In genomic region chr1:186574951-186575747, GRCh38 we compare ENCODE assay signal across 17 cellular contexts.
DNase-seq lines count a peak whose midpoint lies in the region; ATAC-seq, FAIRE-seq and TF ChIP-seq lines count a peak whose summit lies in the region.
"Had no signal": no experiment of that assay in that cellular context is flagged by ENCODE, and none has a peak within 500 bp of the region (broad histone marks: within the 10 kb centered on the region; RNA-seq: fewer than 3 reads in every experiment).

No MANE protein-coding gene starts in this region.

- no peaks in the 10 kb centered on the region for H3K27me3 Mint-ChIP-seq in astrocyte (ENCODE audit: low read depth, unreplicated experiment)
- H3K27me3 Mint-ChIP-seq: activated naive CD8-positive, alpha-beta T cell treated with anti-CD3 and anti-CD28 coated beads, Interleukin-2, amount 10 ng/mL, durations not matched to agents 7 days and 5 days had no signal

- no peaks in the 10 kb centered on the region for H4K20me1 ChIP-seq in astrocyte (ENCODE audit: insufficient read depth, low read length)

- ATAC-seq in HG03135 (IDR thresholded peaks at IDR 0.05; ENCODE audit: unreplicated experiment) = no peak
- ATAC-seq: foreskin keratinocyte, psoas muscle had no signal

- no peaks in the 10 kb centered on the region for H3K36me3 ChIP-seq in astrocyte (ENCODE audit: insufficient read depth, low read length)
- H3K36me3 ChIP-seq: uterus had no signal

- DNase-seq in AG20443 (ENCODE audit: low spot score) (peak; percentile 31), KBM-7 (peak; percentile 22), astrocyte (ENCODE audit: low read depth) (peak; percentile 71), iris pigment epithelial cell (ENCODE audit: low read depth) (peak; percentile 83), NCI-H510A treated with DMSO at 0.1 percent for 48 hours (lab: John Stamatoyannopoulos, UW) (no peak), NCI-H748 (lab: John Stamatoyannopoulos, UW; ENCODE audit: unreplicated experiment) (no peak)
- no peak for DNase-seq in activated CD4-positive, CD25-positive, alpha-beta regulatory T cell treated with anti-CD3 and anti-CD28 coated beads, Interleukin-2, amount 50 U/mL, for 72 hours
- DNase-seq: activated naive CD8-positive, alpha-beta T cell treated with anti-CD3 and anti-CD28 coated beads, Interleukin-2, amount 10 ng/mL, durations not matched to agents 7 days and 5 days; foreskin keratinocyte; OCI-M1; psoas muscle; T-helper 1 cell; uterus had no signal

- no peaks in the 10 kb centered on the region for H3K4me1 ChIP-seq in astrocyte (ENCODE audit: insufficient read depth, low read length)
- H3K4me1 ChIP-seq: psoas muscle, uterus had no signal

- H3K27ac Mint-ChIP-seq in astrocyte (ENCODE audit: unreplicated experiment) = no peak overlapping the region
- H3K27ac Mint-ChIP-seq: activated naive CD8-positive, alpha-beta T cell treated with anti-CD3 and anti-CD28 coated beads, Interleukin-2, amount 10 ng/mL, durations not matched to agents 7 days and 5 days had no signal

- no peaks in the 10 kb centered on the region for H3K36me3 Mint-ChIP-seq in astrocyte (ENCODE audit: low read depth, unreplicated experiment)
- H3K36me3 Mint-ChIP-seq: activated naive CD8-positive, alpha-beta T cell treated with anti-CD3 and anti-CD28 coated beads, Interleukin-2, amount 10 ng/mL, durations not matched to agents 7 days and 5 days had no signal

- no peak overlapping the region for H3K4me3 Mint-ChIP-seq in astrocyte (ENCODE audit: unreplicated experiment)
- H3K4me3 Mint-ChIP-seq: activated naive CD8-positive, alpha-beta T cell treated with anti-CD3 and anti-CD28 coated beads, Interleukin-2, amount 10 ng/mL, durations not matched to agents 7 days and 5 days had no signal

- H3K9me3 ChIP-seq in astrocyte (ENCODE audit: insufficient read depth, low read depth, low read length) = no peaks in the 10 kb centered on the region
- H3K9me3 ChIP-seq: psoas muscle, uterus had no signal

- H3K27ac ChIP-seq in astrocyte (ENCODE audit: low read depth, low read length) = no peak overlapping the region
- H3K27ac ChIP-seq: C4-2B, foreskin keratinocyte, psoas muscle, uterus had no signal

- no peak for TF ChIP-seq CTCF in astrocyte (IDR thresholded peaks at IDR 0.05; ENCODE audit: insufficient read depth, low read depth, low read length)

- no peaks in the 10 kb centered on the region for H3K79me2 ChIP-seq in astrocyte (ENCODE audit: insufficient read depth, low read length)

- no peak overlapping the region for H3K9ac ChIP-seq in astrocyte (ENCODE audit: low read length)

- no peak overlapping the region for H3K4me2 ChIP-seq in astrocyte (ENCODE audit: low read length)

- H3K27me3 ChIP-seq in astrocyte (ENCODE audit: insufficient read depth, low read length) = no peaks in the 10 kb centered on the region
- H3K27me3 ChIP-seq: foreskin keratinocyte, uterus had no signal

- FAIRE-seq in astrocyte (lab: Jason Lieb, UNC) = no peak
- FAIRE-seq: colon, keratinocyte had no signal

- H2AFZ ChIP-seq in astrocyte (ENCODE audit: low read depth, low read length) = no peak overlapping the region

- H3K4me1 Mint-ChIP-seq in astrocyte (ENCODE audit: low read depth, unreplicated experiment) = no peaks in the 10 kb centered on the region

- H3K4me3 ChIP-seq in astrocyte (ENCODE audit: insufficient read depth, low read depth, low read length) = no peak overlapping the region
- H3K4me3 ChIP-seq: psoas muscle, uterus had no signal

- no peaks in the 10 kb centered on the region for H3K9me3 Mint-ChIP-seq in astrocyte (ENCODE audit: unreplicated experiment)
- H3K9me3 Mint-ChIP-seq: activated naive CD8-positive, alpha-beta T cell treated with anti-CD3 and anti-CD28 coated beads, Interleukin-2, amount 10 ng/mL, durations not matched to agents 7 days and 5 days had no signal

- in situ Hi-C loops in KBM-7 (cut with MboI; ENCODE audit: low pct_unique_long_range_greater_than_20kb, low sequenced_read_pairs) = no loop called here

Comparison
In these comparisons a context has a peak if more than half of its experiments do, and no peak if none do; other contexts are left out.
1. DNase-seq: peak in AG20443 (single experiment), KBM-7 (single experiment), astrocyte (single experiment) and iris pigment epithelial cell (single experiment); none in NCI-H510A treated with DMSO at 0.1 percent for 48 hours (single experiment), NCI-H748 (single experiment) and activated CD4-positive, CD25-positive, alpha-beta regulatory T cell treated with anti-CD3 and anti-CD28 coated beads, Interleukin-2, amount 50 U/mL, for 72 hours (single experiment).